Comparison of ENCODE assay signal across 26 cellular contexts in genomic region chr1:13981142-13981541, GRCh38.
"Had no signal": no experiment of that assay in that cellular context is flagged by ENCODE, and none has a peak within 500 bp of the region (broad histone marks: within the 10 kb centered on the region; RNA-seq: fewer than 3 reads in every experiment).

No MANE protein-coding gene starts in this region.

- H3K27ac ChIP-seq: epithelial cell of prostate, esophagus squamous epithelium, gastroesophageal sphincter, heart left ventricle, hepatocyte, left lung, lower lobe of right lung had no signal

- FAIRE-seq: endometrium had no signal

- DNase-seq: cortex of kidney; effector CD8-positive, alpha-beta T cell; effector memory CD8-positive, alpha-beta T cell; endodermal cell; erythroblast; esophagus squamous epithelium; foreskin fibroblast; foreskin melanocyte; heart left ventricle; hypothalamus; immature natural killer cell; islet precursor cell; left cardiac atrium; left lung; left ventricle myocardium superior; lower lobe of right lung; mesenchymal stem cell; mucosa of descending colon; naive B cell; naive thymus-derived CD8-positive, alpha-beta T cell had no signal

- H3K36me3 ChIP-seq: esophagus squamous epithelium, gastroesophageal sphincter, heart left ventricle, left lung, lower lobe of right lung had no signal

- H3K9me3 ChIP-seq: esophagus squamous epithelium, gastroesophageal sphincter, heart left ventricle, left lung, lower lobe of right lung, mucosa of descending colon had no signal

- H3K4me1 Mint-ChIP-seq: endodermal cell; immature natural killer cell; mesothelial cell of epicardium; naive B cell; naive thymus-derived CD8-positive, alpha-beta T cell had no signal

- H3K4me3 Mint-ChIP-seq: dendritic cell treated with granulocyte-macrophage colony-stimulating factor and Interleukin-4, amounts not matched to agents 40 ng/mL and 50 ng/mL, for 4 days; effector memory CD8-positive, alpha-beta T cell; endodermal cell; immature natural killer cell; mesothelial cell of epicardium; naive B cell; naive thymus-derived CD8-positive, alpha-beta T cell had no signal

- H3K27me3 ChIP-seq: esophagus squamous epithelium, gastroesophageal sphincter, hepatocyte, left lung had no signal

- H3K9me3 Mint-ChIP-seq: dendritic cell treated with granulocyte-macrophage colony-stimulating factor and Interleukin-4, amounts not matched to agents 40 ng/mL and 50 ng/mL, for 4 days; effector memory CD8-positive, alpha-beta T cell had no signal

- H3K27ac Mint-ChIP-seq: dendritic cell treated with granulocyte-macrophage colony-stimulating factor and Interleukin-4, amounts not matched to agents 40 ng/mL and 50 ng/mL, for 4 days; effector memory CD8-positive, alpha-beta T cell; endodermal cell; immature natural killer cell; mesothelial cell of epicardium; naive B cell; naive thymus-derived CD8-positive, alpha-beta T cell had no signal

- H3K4me1 ChIP-seq: esophagus squamous epithelium, gastroesophageal sphincter, heart left ventricle, left lung, lower lobe of right lung had no signal

- H3K27me3 Mint-ChIP-seq: dendritic cell treated with granulocyte-macrophage colony-stimulating factor and Interleukin-4, amounts not matched to agents 40 ng/mL and 50 ng/mL, for 4 days had no signal

- H3K36me3 Mint-ChIP-seq: immature natural killer cell; mesothelial cell of epicardium; naive B cell; naive thymus-derived CD8-positive, alpha-beta T cell had no signal

- H3K4me3 ChIP-seq: esophagus squamous epithelium, gastroesophageal sphincter, heart left ventricle, hepatocyte, left lung, lower lobe of right lung, mucosa of descending colon had no signal
